In genomic region chr1:223091928-223092327, GRCh38 we compare ENCODE assay signal across 23 cellular contexts. TPM values are rescaled to one million over a fixed set of nuclear protein-coding genes. Genes with fewer than 3 reads are reported as not detected.
"Had no signal": no experiment of that assay in that cellular context is flagged by ENCODE, and none has a peak within 500 bp of the region (broad histone marks: within the 10 kb centered on the region; RNA-seq: fewer than 3 reads in every experiment).

No MANE protein-coding gene starts in this region.

- H3K4me3 ChIP-seq: gastrocnemius medialis, hepatocyte, left lung, lower lobe of right lung, pancreas, sigmoid colon, skin epidermis, thoracic aorta, tibial nerve, upper lobe of left lung had no signal

- ATAC-seq: effector memory CD8-positive, alpha-beta T cell; gastrocnemius medialis; left lung; lower lobe of right lung; natural killer cell; pancreas; stimulated activated naive B cell treated with anti-CD40 and anti-IgM and Interleukin-4, amounts not matched to agents 10 μg/mL and 1 μg/mL and 100 μg/mL, for 72 hours had no signal

- DNase-seq: cerebellar nuclear complex; cortex of kidney; effector memory CD8-positive, alpha-beta T cell; gastrocnemius medialis; head of caudate nucleus; kidney; left lung; lower lobe of right lung; natural killer cell; occipital lobe; pancreas; sigmoid colon; stimulated activated CD4-positive, alpha-beta T cell treated with anti-CD3 and anti-CD28 coated beads, Interleukin-15, amount 100 ng/mL, for 24 hours; stimulated activated CD4-positive, alpha-beta T cell treated with anti-CD3 and anti-CD28 coated beads, Interleukin-2, amount 100 ng/mL, for 48 hours; stimulated activated naive B cell treated with anti-CD40 and anti-IgM and Interleukin-4, amounts not matched to agents 10 μg/mL and 1 μg/mL and 100 μg/mL, for 72 hours; upper lobe of left lung had no signal

- FAIRE-seq: kidney, pancreas, urothelium cell line had no signal

- H3K4me1 ChIP-seq: gastrocnemius medialis, lower lobe of right lung, pancreas had no signal

- H3K36me3 ChIP-seq: gastrocnemius medialis, left lung, lower lobe of right lung, pancreas, sigmoid colon, thoracic aorta, tibial nerve, upper lobe of left lung had no signal

- H2AFZ ChIP-seq: hepatocyte had no signal

- H3K27me3 ChIP-seq: gastrocnemius medialis, hepatocyte, left lung, pancreas, sigmoid colon, tibial nerve, upper lobe of left lung had no signal

- H3K27ac ChIP-seq: gastrocnemius medialis, hepatocyte, left lung, pancreas, skin epidermis, thoracic aorta, tibial nerve had no signal

- H3K79me2 ChIP-seq: hepatocyte had no signal

- H3K4me2 ChIP-seq: hepatocyte had no signal

- H3K9me3 ChIP-seq: gastrocnemius medialis, left lung, lower lobe of right lung, pancreas, sigmoid colon, thoracic aorta, tibial nerve, upper lobe of left lung had no signal

RNA-seq across cellular contexts. Expression of gene TLR5, which starts 51.1 kb away (rescaled TPM):
- total RNA-seq: fibroblast of villous mesenchyme had no signal
- polyA plus RNA-seq: neural cell had no signal
